ENCODE assay signal across 17 cellular contexts in the genomic region with DNA sequence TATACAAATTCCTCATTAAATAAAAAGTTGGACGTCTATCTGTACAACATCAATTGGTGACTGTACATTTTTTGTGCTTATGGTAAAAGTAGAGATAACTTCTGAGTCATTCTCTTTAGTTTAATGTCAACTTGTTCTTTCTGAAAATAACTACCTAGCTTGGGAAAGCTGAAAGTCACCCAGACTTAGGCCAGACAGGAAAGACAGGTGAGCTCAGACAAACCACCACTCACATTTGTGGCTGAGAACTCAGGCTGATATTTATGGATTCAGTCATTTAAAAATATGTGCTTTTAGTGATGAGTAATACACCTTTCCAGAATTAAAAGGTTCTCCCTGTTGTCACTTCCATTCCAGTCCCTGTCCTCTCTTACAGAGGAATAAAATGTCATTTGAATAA. TPM values are rescaled to one million over a fixed set of nuclear protein-coding genes. Genes with fewer than 3 reads are reported as not detected.
"Had no signal": no experiment of that assay in that cellular context is flagged by ENCODE, and none has a peak within 500 bp of the region (broad histone marks: within the 10 kb centered on the region; RNA-seq: fewer than 3 reads in every experiment).

No MANE protein-coding gene starts in this region.

- H3K36me3 Mint-ChIP-seq: naive thymus-derived CD8-positive, alpha-beta T cell had no signal

- H3K4me1 ChIP-seq: upper lobe of left lung, uterus had no signal

- H3K27ac Mint-ChIP-seq: naive thymus-derived CD8-positive, alpha-beta T cell had no signal

- DNase-seq: cortex of kidney; dorsolateral prefrontal cortex; effector CD8-positive, alpha-beta T cell; gastrocnemius medialis; heart right ventricle; hypothalamus; kidney glomerular epithelial cell; mucosa of descending colon; naive thymus-derived CD8-positive, alpha-beta T cell; stimulated activated naive CD4-positive, alpha-beta T cell; upper lobe of left lung; uterus had no signal

- H3K4me1 Mint-ChIP-seq: naive thymus-derived CD8-positive, alpha-beta T cell had no signal

- H3K27ac ChIP-seq: dorsolateral prefrontal cortex, gastrocnemius medialis, heart right ventricle, neutrophil, upper lobe of left lung, uterus had no signal

- H3K27me3 ChIP-seq: dorsolateral prefrontal cortex, gastrocnemius medialis, heart right ventricle, neutrophil, upper lobe of left lung, uterus had no signal

- H3K9me3 ChIP-seq: gastrocnemius medialis, mucosa of descending colon, neutrophil, upper lobe of left lung, uterus had no signal

- ATAC-seq: esophagus mucosa; gastrocnemius medialis; heart right ventricle; left lobe of liver; mucosa of descending colon; naive thymus-derived CD8-positive, alpha-beta T cell; sciatic nerve had no signal

- H3K4me3 Mint-ChIP-seq: naive thymus-derived CD8-positive, alpha-beta T cell had no signal

- H3K36me3 ChIP-seq: gastrocnemius medialis, heart right ventricle, neutrophil, upper lobe of left lung, uterus had no signal

- H3K4me3 ChIP-seq: dorsolateral prefrontal cortex, gastrocnemius medialis, heart right ventricle, mucosa of descending colon, upper lobe of left lung, uterus had no signal

RNA-seq across cellular contexts. Expression of a gene that starts 31.8 kb away (rescaled TPM):
- total RNA-seq: fibroblast of lung; naive thymus-derived CD8-positive, alpha-beta T cell had no signal
- polyA plus RNA-seq: naive thymus-derived CD8-positive, alpha-beta T cell had no signal
